22 cellular contexts compared by ENCODE assay signal in the genomic region with DNA sequence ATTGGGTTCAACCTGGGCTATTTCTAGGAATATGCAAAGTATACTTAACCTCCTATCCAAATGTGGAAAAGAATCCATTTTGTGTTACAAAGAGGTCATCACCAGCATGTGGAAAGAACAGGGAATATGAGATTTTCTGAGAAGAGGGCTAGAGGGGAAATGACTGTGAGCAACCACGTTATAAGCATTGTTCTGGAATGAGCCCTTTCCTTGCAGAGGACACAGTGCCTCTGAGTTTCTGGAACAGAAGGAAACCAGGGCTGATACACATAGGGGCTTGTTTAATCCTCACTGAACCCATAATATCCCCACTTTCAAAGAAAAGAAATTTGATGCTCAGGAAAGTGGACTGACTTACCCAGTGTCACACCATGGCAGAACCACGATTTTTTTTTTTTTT. TPM values are rescaled to one million over a fixed set of nuclear protein-coding genes. Genes with fewer than 3 reads are reported as not detected.
DNase-seq lines count a peak whose midpoint lies in the region; TF ChIP-seq lines count a peak whose summit lies in the region.
"Had no signal": no experiment of that assay in that cellular context is flagged by ENCODE, and none has a peak within 500 bp of the region (broad histone marks: within the 10 kb centered on the region; RNA-seq: fewer than 3 reads in every experiment).

No MANE protein-coding gene starts in this region.

- H3K9me3 ChIP-seq in HEK293 (ENCODE audit: control insufficient read depth, insufficient read depth, low read depth, low read length) (no peaks in the 10 kb centered on the region), neural progenitor cell (ENCODE audit: low read depth) (no peaks in the 10 kb centered on the region), transverse colon (no peaks in the 10 kb centered on the region)
- H3K9me3 ChIP-seq: A549, MG63 had no signal

- H3K4me3 Mint-ChIP-seq in activated T-cell treated with anti-CD3 and anti-CD28 coated beads, Interleukin-2, amount 50 U/mL, for 24 hours: no peak overlapping the region
- no peak overlapping the region for H3K4me3 Mint-ChIP-seq in activated naive CD8-positive, alpha-beta T cell
- H3K4me3 Mint-ChIP-seq in neural progenitor cell: no peak overlapping the region
- H3K4me3 Mint-ChIP-seq: B cell, CD14-positive monocyte had no signal

- POLR2A ChIA-PET in HEK293 (lab: Yijun Ruan, JAX): no interaction called here

- H3K9me3 Mint-ChIP-seq in activated T-cell treated with anti-CD3 and anti-CD28 coated beads, Interleukin-2, amount 50 U/mL, for 24 hours: no peaks in the 10 kb centered on the region
- H3K9me3 Mint-ChIP-seq in activated naive CD8-positive, alpha-beta T cell (ENCODE audit: low read depth): no peaks in the 10 kb centered on the region
- no peaks in the 10 kb centered on the region for H3K9me3 Mint-ChIP-seq in neural progenitor cell

- TF ChIP-seq POLR2A in transverse colon (IDR thresholded peaks at IDR 0.05): no peak

- H3K4me1 ChIP-seq in HEK293 (ENCODE audit: control insufficient read depth, insufficient read depth, low read length) (no peaks in the 10 kb centered on the region), neural progenitor cell (no peaks in the 10 kb centered on the region), transverse colon (peaks cover 0 to 7% (median 0%) of the 10 kb centered on the region in 4 donors)

- peaks cover 69% of the 10 kb centered on the region for H3K36me3 Mint-ChIP-seq in activated T-cell treated with anti-CD3 and anti-CD28 coated beads, Interleukin-2, amount 50 U/mL, for 24 hours (ENCODE audit: low read depth)
- peaks cover 31% of the 10 kb centered on the region for H3K36me3 Mint-ChIP-seq in activated naive CD8-positive, alpha-beta T cell
- H3K36me3 Mint-ChIP-seq in neural progenitor cell: peaks cover 12% of the 10 kb centered on the region

- H3K4me3 ChIP-seq in HEK293 (ENCODE audit: low read depth, low read length) (no peak overlapping the region), neural progenitor cell (no peak overlapping the region), transverse colon (no peak overlapping the region)
- H3K4me3 ChIP-seq: A549, MG63, SJSA1 had no signal

- H3K27ac ChIP-seq in HEK293 (ENCODE audit: extremely low read depth, low read depth, low read length) (no peak overlapping the region), neural progenitor cell (no peak overlapping the region), transverse colon (no peak overlapping the region)
- H3K27ac ChIP-seq: A549, SJSA1 had no signal

- CTCF ChIA-PET in HEK293 (lab: Yijun Ruan, JAX): interaction anchor here (1.3 to 10.9 kb wide), 3 partner anchors 170 to 199 kb away, joined by 9 to 111 read pairs (median 18); no protein-coding TSS in a partner anchor

- peaks cover 27 to 40% of the 10 kb centered on the region in 2 experiments for H3K36me3 ChIP-seq in HEK293 (ENCODE audit: control insufficient read depth in 2 of 2, insufficient read depth in 1 of 2, low read length in 2 of 2)
- H3K36me3 ChIP-seq in neural progenitor cell: no peaks in the 10 kb centered on the region
- peaks cover 0 to 14% (median 0%) of the 10 kb centered on the region in 4 donors for H3K36me3 ChIP-seq in transverse colon

- H3K9ac ChIP-seq in neural progenitor cell: no peak overlapping the region

- no peak overlapping the region for H3K4me2 ChIP-seq in neural progenitor cell
- H3K4me2 ChIP-seq: A549 had no signal

- H3F3A ChIP-seq in neural progenitor cell (ENCODE audit: low read depth): peaks cover 10% of the 10 kb centered on the region

- no peak for TF ChIP-seq CTCF in HEK293 (tag by site-specific recombination; IDR thresholded peaks at IDR 0.05)
- TF ChIP-seq CTCF in neural progenitor cell (IDR thresholded peaks at IDR 0.05): no peak
- TF ChIP-seq CTCF in transverse colon (IDR thresholded peaks at IDR 0.05): no peak

- no peaks in the 10 kb centered on the region for H3K79me2 ChIP-seq in neural progenitor cell (ENCODE audit: low read depth)

- H3K27ac Mint-ChIP-seq in activated T-cell treated with anti-CD3 and anti-CD28 coated beads, Interleukin-2, amount 50 U/mL, for 24 hours: peak overlapping the region; percentile 71
- H3K27ac Mint-ChIP-seq in activated naive CD8-positive, alpha-beta T cell: peak overlapping the region; percentile 64
- H3K27ac Mint-ChIP-seq in neural progenitor cell: peak overlapping the region; percentile 53
- H3K27ac Mint-ChIP-seq: B cell, CD14-positive monocyte had no signal

- intact Hi-C loops in transverse colon (cut with DNase I; ENCODE audit: low total_unique reads): no loop called here

- no peaks in the 10 kb centered on the region for H3K27me3 Mint-ChIP-seq in activated T-cell treated with anti-CD3 and anti-CD28 coated beads, Interleukin-2, amount 50 U/mL, for 24 hours
- no peaks in the 10 kb centered on the region for H3K27me3 Mint-ChIP-seq in activated naive CD8-positive, alpha-beta T cell
- H3K27me3 Mint-ChIP-seq in neural progenitor cell (ENCODE audit: insufficient read depth, low read depth): no peaks in the 10 kb centered on the region
- H3K27me3 Mint-ChIP-seq: B cell had no signal

- no peak for DNase-seq in activated T-cell treated with anti-CD3 and anti-CD28 coated beads, Interleukin-2, amount 50 U/mL, for 24 hours
- no peak for DNase-seq in activated T-cell treated with anti-CD3 and anti-CD28 coated beads, Interleukin-2, amount 50 U/mL, for 48 hours
- DNase-seq in neural progenitor cell (ENCODE audit: low spot score) (no peak), transverse colon (no peak), retina (no peak)
- DNase-seq: EL, GF-D8, GOT3, HCEC 1CT, MG63, NCI-H1417, NCI-H1694 treated with DMSO at 0.1 percent for 48 hours, NCI-H2081 treated with DMSO at 0.1 percent for 48 hours, NCI-H2171 treated with DMSO at 0.1 percent for 48 hours, NCI-H524 treated with DMSO at 0.1 percent for 48 hours, OCI-M1 had no signal

- TF ChIP-seq EP300 in transverse colon (IDR thresholded peaks at IDR 0.05; ENCODE audit: low read depth): no peak

- in situ Hi-C loops in transverse colon (cut with MboI; ENCODE audit: low pct_ligation_motif_present in 1 of 4, low pct_unique_long_range_greater_than_20kb in 1 of 4, low sequenced_read_pairs in 3 of 4): loop anchor here (5.0 to 10.0 kb wide), 2 partner anchors 183 to 186 kb away; no protein-coding TSS in a partner anchor

- no peaks in the 10 kb centered on the region for H3K27me3 ChIP-seq in neural progenitor cell
- no peaks in the 10 kb centered on the region for H3K27me3 ChIP-seq in transverse colon
- H3K27me3 ChIP-seq: MG63 had no signal

- 41 to 51% methylated on average over 2 of the region's 2 CpGs for WGBS in transverse colon (ENCODE audit: low coverage in 1 of 2), 2 donors

- no peak overlapping the region for H2AFZ ChIP-seq in neural progenitor cell (replicated peaks)

- peaks cover 78% of the 10 kb centered on the region for H3K4me1 Mint-ChIP-seq in activated T-cell treated with anti-CD3 and anti-CD28 coated beads, Interleukin-2, amount 50 U/mL, for 24 hours (ENCODE audit: low read depth)
- H3K4me1 Mint-ChIP-seq in activated naive CD8-positive, alpha-beta T cell (ENCODE audit: low read depth): peaks cover 72% of the 10 kb centered on the region
- H3K4me1 Mint-ChIP-seq in neural progenitor cell: peaks cover 8% of the 10 kb centered on the region

- no peaks in the 10 kb centered on the region for H4K20me1 ChIP-seq in neural progenitor cell (ENCODE audit: low read depth)

TF ChIP-seq in HEK293, 187 proteins besides CTCF, POLR2A, EP300 and RAD21:
- no peak for TF ChIP-seq EGR2 (tag by site-specific recombination; IDR thresholded peaks at IDR 0.05; ENCODE audit: low read depth)
- no peak for TF ChIP-seq ZNF610 (tag by site-specific recombination; IDR thresholded peaks at IDR 0.05; ENCODE audit: borderline replicate concordance)
- no peak for TF ChIP-seq RBAK (tag by site-specific recombination; IDR thresholded peaks at IDR 0.05)
- no peak for TF ChIP-seq MEIS1 (CRISPR knock-in tag; IDR thresholded peaks at IDR 0.05; ENCODE audit: borderline replicate concordance)
- TF ChIP-seq ZNF600 (tag by site-specific recombination; IDR thresholded peaks at IDR 0.05): peak; percentile 57

RNA-seq across cellular contexts. Expression of a gene that starts 53.0 kb away (rescaled TPM):
- 146 and 181 TPM in 2 replicates for total RNA-seq in neural progenitor cell (ENCODE audit: low replicate concordance)
- total RNA-seq in transverse colon: 100 to 1,000 TPM in 2 of 4 donors, 10 to 100 TPM in 2; 15.7 to 192 (median 93.4) TPM
